ENCODE assay signal across 8 cellular contexts in the genomic region with DNA sequence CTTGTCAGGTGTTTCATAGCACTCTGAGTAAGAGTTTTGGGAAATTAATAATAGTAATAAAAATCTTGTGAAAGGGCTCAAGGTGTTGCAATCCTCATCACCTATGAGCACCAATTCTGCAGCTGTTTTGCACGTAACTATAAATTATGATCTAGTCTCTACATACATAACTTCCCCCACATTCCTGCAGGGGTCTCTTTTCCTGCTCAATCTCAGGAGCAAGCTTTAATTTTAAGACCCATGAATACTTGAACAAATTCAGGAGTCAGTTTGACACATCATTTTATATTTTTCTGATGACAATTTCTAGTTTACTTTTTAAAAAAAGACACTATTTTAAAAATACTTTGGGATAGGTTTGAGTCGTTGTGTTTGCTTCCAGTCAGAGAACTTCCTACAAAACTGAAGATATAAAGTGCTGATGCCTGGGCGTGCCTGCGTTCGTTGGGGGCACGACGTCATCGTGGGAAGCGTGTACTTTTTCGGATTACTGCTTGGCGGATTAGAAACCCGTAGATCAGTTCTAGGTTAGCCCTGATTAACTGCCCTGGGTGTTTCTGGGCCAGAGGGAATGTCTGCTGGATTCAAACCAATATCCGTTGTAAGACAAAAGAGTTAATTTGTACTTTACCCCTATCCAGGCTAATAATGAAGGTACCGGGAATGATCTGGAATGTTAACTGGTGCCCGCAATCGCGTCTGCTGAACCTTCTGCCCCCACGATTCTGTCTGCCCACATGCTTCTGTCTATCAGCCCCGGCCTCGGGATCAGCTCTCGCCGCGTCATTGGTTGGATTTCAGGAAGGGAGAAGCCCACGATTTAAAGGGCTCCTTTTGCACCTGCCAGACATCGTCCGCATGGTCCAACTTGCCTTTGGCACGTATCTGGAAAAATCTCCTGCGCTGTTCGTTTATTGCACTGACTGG. TPM values are rescaled to one million over a fixed set of nuclear protein-coding genes. Genes with fewer than 3 reads are reported as not detected.
DNase-seq lines count a peak whose midpoint lies in the region; ATAC-seq and TF ChIP-seq lines count a peak whose summit lies in the region.

No MANE protein-coding gene starts in this region.

- H3K36me3 Mint-ChIP-seq in activated CD4-positive, alpha-beta T cell treated with anti-CD3 and anti-CD28 coated beads for 36 hours (ENCODE audit: low read depth) = peaks cover 9% of the 10 kb centered on the region
- H3K36me3 Mint-ChIP-seq in effector memory CD8-positive, alpha-beta T cell (ENCODE audit: insufficient read depth) = peaks cover 19% of the 10 kb centered on the region
- peaks cover 50% of the 10 kb centered on the region for H3K36me3 Mint-ChIP-seq in stimulated activated effector memory CD8-positive, alpha-beta T cell treated with anti-CD3 and anti-CD28 coated beads, Interleukin-12 subunit alpha, Interleukin-12 subunit beta, amount 100 ng/mL, for 72 hours

- peaks cover 23% of the 10 kb centered on the region for H3K4me1 Mint-ChIP-seq in activated CD4-positive, alpha-beta T cell treated with anti-CD3 and anti-CD28 coated beads for 36 hours
- peaks cover 22 to 44% of the 10 kb centered on the region in 2 donors for H3K4me1 Mint-ChIP-seq in effector memory CD8-positive, alpha-beta T cell (ENCODE audit: low read depth in 2 of 2)
- peaks cover 15% of the 10 kb centered on the region for H3K4me1 Mint-ChIP-seq in stimulated activated effector memory CD8-positive, alpha-beta T cell treated with anti-CD3 and anti-CD28 coated beads, Interleukin-12 subunit alpha, Interleukin-12 subunit beta, amount 100 ng/mL, for 72 hours

- H3K27ac ChIP-seq in mesodermal cell (ENCODE audit: low read depth, low read length, severe bottlenecking) = peak overlapping the region; percentile 73

- peak overlapping the region; percentile 88 for H3K4me3 ChIP-seq in mesodermal cell (ENCODE audit: extremely low read depth, insufficient read depth, low read length, poor library complexity, severe bottlenecking)

- peak; percentile 0 for ATAC-seq in activated CD4-positive, alpha-beta T cell treated with anti-CD3 and anti-CD28 coated beads for 36 hours
- ATAC-seq in effector memory CD8-positive, alpha-beta T cell (replicated peaks) = no peak
- ATAC-seq in stimulated activated effector memory CD8-positive, alpha-beta T cell treated with anti-CD3 and anti-CD28 coated beads, Interleukin-12 subunit alpha, Interleukin-12 subunit beta, amount 100 ng/mL, for 72 hours = no peak
- no peak for ATAC-seq in HG02970 (IDR thresholded peaks at IDR 0.05; ENCODE audit: low FRiP score, unreplicated experiment)

- H3K9me3 ChIP-seq in mesodermal cell (ENCODE audit: control insufficient read depth, low read length) = no peaks in the 10 kb centered on the region

- CTCF ChIA-PET in HEK293T (lab: Yijun Ruan, JAX) = interaction anchor here (0.5 to 1.3 kb wide), 6 partner anchors 23 to 127 kb away, joined by 3 to 6 read pairs (median 4); no protein-coding TSS in a partner anchor
- CTCF ChIA-PET in activated CD4-positive, alpha-beta T cell treated with anti-CD3 and anti-CD28 coated beads for 36 hours (lab: Charles Lee) = interaction anchor here (0.6 to 2.9 kb wide), 6 partner anchors 31 to 273 kb away, joined by 3 to 10 read pairs (median 4); no protein-coding TSS in a partner anchor

- peak overlapping the region; percentile 99 for H3K27ac Mint-ChIP-seq in activated CD4-positive, alpha-beta T cell treated with anti-CD3 and anti-CD28 coated beads for 36 hours
- peak overlapping the region; percentile 94 to 97 for H3K27ac Mint-ChIP-seq in effector memory CD8-positive, alpha-beta T cell
- peak overlapping the region; percentile 100 for H3K27ac Mint-ChIP-seq in stimulated activated effector memory CD8-positive, alpha-beta T cell treated with anti-CD3 and anti-CD28 coated beads, Interleukin-12 subunit alpha, Interleukin-12 subunit beta, amount 100 ng/mL, for 72 hours

- H3K4me3 Mint-ChIP-seq in activated CD4-positive, alpha-beta T cell treated with anti-CD3 and anti-CD28 coated beads for 36 hours = peak overlapping the region; percentile 96
- peak overlapping the region; percentile 100 for H3K4me3 Mint-ChIP-seq in effector memory CD8-positive, alpha-beta T cell
- H3K4me3 Mint-ChIP-seq in stimulated activated effector memory CD8-positive, alpha-beta T cell treated with anti-CD3 and anti-CD28 coated beads, Interleukin-12 subunit alpha, Interleukin-12 subunit beta, amount 100 ng/mL, for 72 hours = peak overlapping the region; percentile 100

- no peaks in the 10 kb centered on the region for H3K9me3 Mint-ChIP-seq in activated CD4-positive, alpha-beta T cell treated with anti-CD3 and anti-CD28 coated beads for 36 hours (ENCODE audit: low read depth)
- H3K9me3 Mint-ChIP-seq in effector memory CD8-positive, alpha-beta T cell = no peaks in the 10 kb centered on the region
- H3K9me3 Mint-ChIP-seq in stimulated activated effector memory CD8-positive, alpha-beta T cell treated with anti-CD3 and anti-CD28 coated beads, Interleukin-12 subunit alpha, Interleukin-12 subunit beta, amount 100 ng/mL, for 72 hours = no peaks in the 10 kb centered on the region

- 3 to 4% methylated on average over 22 to 27 of the region's 29 CpGs for WGBS in mesodermal cell (ENCODE audit: insufficient coverage in 2 of 2), 2 experiments

- no peaks in the 10 kb centered on the region for H3K4me1 ChIP-seq in mesodermal cell (ENCODE audit: control insufficient read depth, insufficient read depth, low read length, poor library complexity, severe bottlenecking)

- POLR2A ChIA-PET in HEK293T (lab: Yijun Ruan, JAX) = interaction anchor here (0.5 to 1.9 kb wide), 11 partner anchors 9 to 277 kb away, joined by 3 to 11 read pairs (median 3); no protein-coding TSS in a partner anchor
- POLR2A ChIA-PET in activated CD4-positive, alpha-beta T cell treated with anti-CD3 and anti-CD28 coated beads for 36 hours (lab: Charles Lee) = interaction anchor here (1.0 to 2.4 kb wide), 2 partner anchors 35 to 81 kb away, joined by 4 to 9 read pairs; no protein-coding TSS in a partner anchor

- intact Hi-C loops in activated CD4-positive, alpha-beta T cell treated with anti-CD3 and anti-CD28 coated beads for 36 hours (cut with DNase I, micrococcal nuclease) = loop anchor here (1.0 to 5.0 kb wide), 8 partner anchors 33 to 307 kb away; a partner anchor contains a TSS

- H3K36me3 ChIP-seq in mesodermal cell (ENCODE audit: control insufficient read depth, insufficient read depth, low read length) = peaks cover 6% of the 10 kb centered on the region

- DNase-seq in COLO668 (lab: John Stamatoyannopoulos, UW; ENCODE audit: unreplicated experiment) = peak; percentile 80
- DNase-seq in HEK293T (ENCODE audit: extremely low spot score) = peak; percentile 67
- DNase-seq in NCI-H345 treated with DMSO at 0.1 percent for 48 hours (lab: John Stamatoyannopoulos, UW; ENCODE audit: unreplicated experiment) = peak; percentile 96
- DNase-seq in activated CD4-positive, alpha-beta T cell treated with anti-CD3 and anti-CD28 coated beads for 36 hours = peak; percentile 67
- DNase-seq in effector memory CD8-positive, alpha-beta T cell = peak in 2 of 3 experiments; percentile 20 to 31
- DNase-seq in stimulated activated effector memory CD8-positive, alpha-beta T cell treated with anti-CD3 and anti-CD28 coated beads, Interleukin-12 subunit alpha, Interleukin-12 subunit beta, amount 100 ng/mL, for 72 hours (ENCODE audit: low spot score in 2 of 2) = peak in 1 of 2 donors; percentile 63

- H3K27me3 Mint-ChIP-seq in activated CD4-positive, alpha-beta T cell treated with anti-CD3 and anti-CD28 coated beads for 36 hours = no peaks in the 10 kb centered on the region
- H3K27me3 Mint-ChIP-seq in effector memory CD8-positive, alpha-beta T cell = no peaks in the 10 kb centered on the region

TF ChIP-seq in HEK293T, 16 proteins besides CTCF, POLR2A, EP300 and RAD21:
- TF ChIP-seq, protein P1, sequence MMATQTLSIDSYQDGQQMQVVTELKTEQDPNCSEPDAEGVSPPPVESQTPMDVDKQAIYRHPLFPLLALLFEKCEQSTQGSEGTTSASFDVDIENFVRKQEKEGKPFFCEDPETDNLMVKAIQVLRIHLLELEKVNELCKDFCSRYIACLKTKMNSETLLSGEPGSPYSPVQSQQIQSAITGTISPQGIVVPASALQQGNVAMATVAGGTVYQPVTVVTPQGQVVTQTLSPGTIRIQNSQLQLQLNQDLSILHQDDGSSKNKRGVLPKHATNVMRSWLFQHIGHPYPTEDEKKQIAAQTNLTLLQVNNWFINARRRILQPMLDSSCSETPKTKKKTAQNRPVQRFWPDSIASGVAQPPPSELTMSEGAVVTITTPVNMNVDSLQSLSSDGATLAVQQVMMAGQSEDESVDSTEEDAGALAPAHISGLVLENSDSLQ (IDR thresholded peaks at IDR 0.05) = peak; percentile 52
- no peak for TF ChIP-seq HDGF (IDR thresholded peaks at IDR 0.05; ENCODE audit: borderline replicate concordance)
- 0 out of 2 replicates have a peak, but pooled peaks have one; percentile 13 for TF ChIP-seq CTBP1 (IDR thresholded peaks at IDR 0.05; ENCODE audit: borderline replicate concordance)
- peak; percentile 77 for TF ChIP-seq L3MBTL2 (conservative IDR thresholded peaks at IDR 0.05)
TF ChIP-seq in HEK293T: peak in this region for 3.

RNA-seq across cellular contexts. Expression of a gene that starts 0.9 kb away (rescaled TPM):
- total RNA-seq in activated CD4-positive, alpha-beta T cell treated with anti-CD3 and anti-CD28 coated beads for 36 hours = 10 to 100 TPM; 17.3 to 17.5 TPM
- polyA plus RNA-seq in mesodermal cell (2013, experiment 1 of 2) = 16.8 TPM
- polyA plus RNA-seq in mesodermal cell (2013, experiment 2 of 2) = 16.4 TPM
